In the genomic region with DNA sequence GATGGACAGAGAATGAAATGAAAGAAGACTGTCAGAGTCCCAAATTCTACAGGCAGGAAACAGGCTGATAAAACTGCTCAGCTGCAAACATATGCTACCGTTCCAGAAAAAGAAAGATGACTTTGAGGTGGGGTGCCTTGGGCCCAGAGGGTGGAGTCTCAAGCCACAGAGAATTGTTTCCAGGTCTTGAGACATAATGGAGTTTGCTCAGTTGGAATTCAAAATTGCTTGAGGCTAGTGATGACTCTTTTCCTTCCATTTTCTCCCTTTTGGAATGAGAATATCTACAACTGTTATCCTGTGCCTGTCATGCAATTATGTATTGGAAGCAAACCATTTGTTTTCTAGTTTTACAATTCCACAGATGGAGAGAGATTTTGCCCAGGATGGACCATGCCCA, we compare ENCODE assay signal across 12 cellular contexts.
"Had no signal": no experiment of that assay in that cellular context is flagged by ENCODE, and none has a peak within 500 bp of the region (broad histone marks: within the 10 kb centered on the region; RNA-seq: fewer than 3 reads in every experiment).

No MANE protein-coding gene starts in this region.

- H3K27me3 ChIP-seq: cardiac muscle cell, esophagus squamous epithelium, hepatocyte, uterus had no signal

- H3K4me2 ChIP-seq: hepatocyte had no signal

- H3K36me3 ChIP-seq: cardiac muscle cell, esophagus squamous epithelium, uterus had no signal

- H2AFZ ChIP-seq: hepatocyte had no signal

- H3K9me3 ChIP-seq: esophagus squamous epithelium, uterus had no signal

- H3K27ac ChIP-seq: cardiac muscle cell, esophagus squamous epithelium, hepatocyte, uterus had no signal

- H3K4me3 ChIP-seq: cardiac muscle cell, esophagus squamous epithelium, hepatocyte, uterus had no signal

- H3K4me1 ChIP-seq: esophagus squamous epithelium, uterus had no signal

- DNase-seq: activated CD4-positive, alpha-beta memory T cell treated with anti-CD3 and anti-CD28 coated beads for 36 hours; activated effector memory CD4-positive, alpha-beta T cell treated with anti-CD3 and anti-CD28 coated beads, Interleukin-2, amount 50 U/mL, for 16 hours; activated naive CD8-positive, alpha-beta T cell treated with anti-CD3 and anti-CD28 coated beads, Interleukin-2, amount 10 ng/mL, durations not matched to agents 7 days and 5 days; activated T-cell treated with anti-CD3 and anti-CD28 coated beads, Interleukin-2, amount 50 U/mL, for 4 hours; aorta; esophagus squamous epithelium; left ventricle myocardium superior; naive B cell; T-helper 9 cell; uterus had no signal

- ATAC-seq: activated T-cell treated with anti-CD3 and anti-CD28 coated beads, Interleukin-2, amount 50 U/mL, for 4 hours; left ventricle myocardium superior had no signal

- H3K79me2 ChIP-seq: hepatocyte had no signal
